ENCODE assay signal across 23 cellular contexts in genomic region chr6:118400098-118400497, GRCh38.
DNase-seq lines count a peak whose midpoint lies in the region; ATAC-seq, FAIRE-seq and TF ChIP-seq lines count a peak whose summit lies in the region.
"Had no signal": no experiment of that assay in that cellular context is flagged by ENCODE, and none has a peak within 500 bp of the region (broad histone marks: within the 10 kb centered on the region; RNA-seq: fewer than 3 reads in every experiment).

No MANE protein-coding gene starts in this region.

- no peak overlapping the region for H2AFZ ChIP-seq in HepG2 (ENCODE audit: low read length)

- no peaks in the 10 kb centered on the region for H3K27me3 Mint-ChIP-seq in neural crest cell (ENCODE audit: low read depth)
- H3K27me3 Mint-ChIP-seq in stimulated activated naive B cell treated with anti-CD40 and anti-IgM and Interleukin-4, amounts not matched to agents 10 μg/mL and 1 μg/mL and 100 μg/mL, for 72 hours, result no peaks in the 10 kb centered on the region
- H3K27me3 Mint-ChIP-seq: B cell; CD4-positive, alpha-beta T cell had no signal

- no peak for TF ChIP-seq CTCF in liver (IDR thresholded peaks at IDR 0.05; ENCODE audit: low read depth, low read length, missing input control)
- TF ChIP-seq CTCF in HepG2 (CRISPR knock-in tag; IDR thresholded peaks at IDR 0.05), result no peak
- no peak for TF ChIP-seq CTCF in right lobe of liver (IDR thresholded peaks at IDR 0.05)
- no peak for TF ChIP-seq CTCF in neural crest cell (conservative IDR thresholded peaks at IDR 0.05)

- no peak overlapping the region for H3K4me3 ChIP-seq in liver (ENCODE audit: low read depth in 1 of 3, low read length in 3 of 3)
- H3K4me3 ChIP-seq in HepG2 (replicated peaks in 1 of 3; ENCODE audit: insufficient read depth in 1 of 3, low read depth in 2 of 3, low read length in 3 of 3), result no peak overlapping the region
- H3K4me3 ChIP-seq in right lobe of liver, result no peak overlapping the region
- H3K4me3 ChIP-seq: A549; BLaER1 treated with 17β-estradiol and CSF1 and Interleukin-3, amounts not matched to agents 10 nM and 100 nM had no signal

- H3K9me3 Mint-ChIP-seq in neural crest cell, result peaks cover 3% of the 10 kb centered on the region
- no peaks in the 10 kb centered on the region for H3K9me3 Mint-ChIP-seq in stimulated activated naive B cell treated with anti-CD40 and anti-IgM and Interleukin-4, amounts not matched to agents 10 μg/mL and 1 μg/mL and 100 μg/mL, for 72 hours
- H3K9me3 Mint-ChIP-seq: CD4-positive, alpha-beta T cell; CD8-positive, alpha-beta T cell had no signal

- H3K36me3 ChIP-seq in liver (ENCODE audit: control insufficient read depth in 4 of 4, insufficient read depth in 3 of 4, low read depth in 1 of 4, low read length in 3 of 4) (no peaks in the 10 kb centered on the region), HepG2 (replicated peaks in 1 of 2; ENCODE audit: control insufficient read depth in 1 of 2, insufficient read depth in 2 of 2, low read length in 2 of 2) (no peaks in the 10 kb centered on the region), right lobe of liver (no peaks in the 10 kb centered on the region)
- H3K36me3 ChIP-seq: BLaER1 treated with 17β-estradiol and CSF1 and Interleukin-3, amounts not matched to agents 10 nM and 100 nM had no signal

- H3K9ac ChIP-seq in liver (ENCODE audit: low read depth in 1 of 2, low read length in 2 of 2), result no peak overlapping the region
- no peak overlapping the region for H3K9ac ChIP-seq in HepG2 (ENCODE audit: insufficient read depth, low read depth, low read length)
- H3K9ac ChIP-seq: BLaER1 treated with 17β-estradiol and CSF1 and Interleukin-3, amounts not matched to agents 10 nM and 100 nM had no signal

- H3K4me2 ChIP-seq in HepG2 (ENCODE audit: low read depth, low read length), result no peak overlapping the region
- H3K4me2 ChIP-seq: A549; BLaER1 treated with 17β-estradiol and CSF1 and Interleukin-3, amounts not matched to agents 10 nM and 100 nM had no signal

- 72% methylated on average over 1 of the region's 1 CpG for WGBS in liver
- WGBS in HepG2 (ENCODE audit: low lambda C conversion rate), result 66% methylated on average over 1 of the region's 1 CpG
- WGBS in right lobe of liver (ENCODE audit: insufficient coverage, low coverage, low lambda C conversion rate, missing lambda C conversion rate), result 67% methylated on average over 1 of the region's 1 CpG

- no peak for FAIRE-seq in HepG2 (lab: Jason Lieb, UNC)
- FAIRE-seq: A549, D721Med, G401.6, GM12891, GM18507 had no signal

- H4K20me1 ChIP-seq in HepG2 (ENCODE audit: insufficient read depth, low read length), result no peaks in the 10 kb centered on the region
- H4K20me1 ChIP-seq: BLaER1 treated with 17β-estradiol and CSF1 and Interleukin-3, amounts not matched to agents 10 nM and 100 nM had no signal

- BruUV-seq in HepG2 (replicated peaks; lab: Mats Ljungman, UMichigan), result no TSS peak

- H3K4me1 ChIP-seq in liver (ENCODE audit: control insufficient read depth in 4 of 4, insufficient read depth in 4 of 4, low read length in 3 of 4) (peaks cover 0 to 2% (median 0%) of the 10 kb centered on the region in 4 donors), HepG2 (ENCODE audit: insufficient read depth, low read length) (no peaks in the 10 kb centered on the region), right lobe of liver (no peaks in the 10 kb centered on the region)
- H3K4me1 ChIP-seq: A549; BLaER1 treated with 17β-estradiol and CSF1 and Interleukin-3, amounts not matched to agents 10 nM and 100 nM; Caco-2 had no signal

- POLR2A ChIA-PET in HepG2 (lab: Yijun Ruan, JAX), result no interaction called here

- CTCF ChIA-PET in HepG2 (lab: Yijun Ruan, JAX; ENCODE audit: low intra/inter-chr PET ratio, low total read pairs), result no interaction called here

- no peak for TF ChIP-seq POLR2A in HepG2 (IDR thresholded peaks at IDR 0.05; ENCODE audit: insufficient read depth in 1 of 2, low read depth in 2 of 2, low read length in 2 of 2)
- TF ChIP-seq POLR2A in right lobe of liver (IDR thresholded peaks at IDR 0.05), result no peak

- H3K9me3 ChIP-seq in liver (ENCODE audit: control insufficient read depth in 4 of 4, low read length in 3 of 4) (no peaks in the 10 kb centered on the region), HepG2 (ENCODE audit: low read length) (no peaks in the 10 kb centered on the region), right lobe of liver (no peaks in the 10 kb centered on the region)
- H3K9me3 ChIP-seq: A549; BLaER1 treated with 17β-estradiol and CSF1 and Interleukin-3, amounts not matched to agents 10 nM and 100 nM; Caco-2 had no signal

- no peak overlapping the region for H3K4me3 Mint-ChIP-seq in neural crest cell
- no peak overlapping the region for H3K4me3 Mint-ChIP-seq in stimulated activated naive B cell treated with anti-CD40 and anti-IgM and Interleukin-4, amounts not matched to agents 10 μg/mL and 1 μg/mL and 100 μg/mL, for 72 hours
- H3K4me3 Mint-ChIP-seq: B cell; CD4-positive, alpha-beta T cell; CD8-positive, alpha-beta T cell had no signal

- H3K27me3 ChIP-seq in liver (ENCODE audit: control insufficient read depth in 4 of 4, insufficient read depth in 4 of 4, low read length in 3 of 4) (no peaks in the 10 kb centered on the region), HepG2 (ENCODE audit: control insufficient read depth in 1 of 2, insufficient read depth in 2 of 2, low read length in 2 of 2) (no peaks in the 10 kb centered on the region), right lobe of liver (no peaks in the 10 kb centered on the region)
- H3K27me3 ChIP-seq: BLaER1 treated with 17β-estradiol and CSF1 and Interleukin-3, amounts not matched to agents 10 nM and 100 nM had no signal

- H3K79me2 ChIP-seq in HepG2 (ENCODE audit: insufficient read depth, low read length), result no peaks in the 10 kb centered on the region

- peak overlapping the region; percentile 77 for H3K27ac Mint-ChIP-seq in neural crest cell (ENCODE audit: unreplicated experiment)
- H3K27ac Mint-ChIP-seq in stimulated activated naive B cell treated with anti-CD40 and anti-IgM and Interleukin-4, amounts not matched to agents 10 μg/mL and 1 μg/mL and 100 μg/mL, for 72 hours, result no peak overlapping the region
- H3K27ac Mint-ChIP-seq: B cell; CD4-positive, alpha-beta T cell; CD8-positive, alpha-beta T cell had no signal

- peaks cover 4% of the 10 kb centered on the region for H3K4me1 Mint-ChIP-seq in neural crest cell
- no peaks in the 10 kb centered on the region for H3K4me1 Mint-ChIP-seq in stimulated activated naive B cell treated with anti-CD40 and anti-IgM and Interleukin-4, amounts not matched to agents 10 μg/mL and 1 μg/mL and 100 μg/mL, for 72 hours
- H3K4me1 Mint-ChIP-seq: B cell had no signal

- in situ Hi-C loops in HepG2 (cut with HindIII; ENCODE audit: extremely low pct_ligation_motif_present, low pct_unique_long_range_greater_than_20kb), result no loop called here

- TF ChIP-seq RAD21 in liver (IDR thresholded peaks at IDR 0.05), result no peak
- TF ChIP-seq RAD21 in HepG2 (CRISPR knock-in tag; IDR thresholded peaks at IDR 0.05), result no peak

- H3K36me3 Mint-ChIP-seq in neural crest cell (ENCODE audit: low read depth), result no peaks in the 10 kb centered on the region
- H3K36me3 Mint-ChIP-seq in stimulated activated naive B cell treated with anti-CD40 and anti-IgM and Interleukin-4, amounts not matched to agents 10 μg/mL and 1 μg/mL and 100 μg/mL, for 72 hours, result no peaks in the 10 kb centered on the region

- no peak for TF ChIP-seq EP300 in HepG2 (IDR thresholded peaks at IDR 0.05; ENCODE audit: low read depth in 2 of 2, low read length in 2 of 2)
- no peak for TF ChIP-seq EP300 in HepG2 (CRISPR knock-in tag; IDR thresholded peaks at IDR 0.05; ENCODE audit: borderline replicate concordance)

- intact Hi-C loops in HepG2 (cut with micrococcal nuclease; ENCODE audit: unreplicated experiment), result no loop called here
- intact Hi-C loops in right lobe of liver (cut with DNase I), result no loop called here

- DNase-seq in HepG2 (ENCODE audit: low spot score), result no peak
- no peak for DNase-seq in right lobe of liver
- no peak for DNase-seq in neural crest cell (ENCODE audit: low read depth, low spot score)
- no peak for DNase-seq in SIG-M5 treated with dmso at 0.1 percent for 504 hours (lab: John Stamatoyannopoulos, UW; ENCODE audit: unreplicated experiment)
- no peak for DNase-seq in stimulated activated naive B cell treated with anti-CD40 and anti-IgM and Interleukin-4, amounts not matched to agents 10 μg/mL and 1 μg/mL and 100 μg/mL, for 72 hours
- DNase-seq in NCI-H2029 treated with DMSO at 0.1 percent for 48 hours (lab: John Stamatoyannopoulos, UW), result no peak
- DNase-seq: AML-193; Caco-2; Calu3; CD4-positive, alpha-beta T cell; CD8-positive, alpha-beta T cell; DMS79 treated with DMSO at 0.1 percent for 48 hours; GF-D8 had no signal

- H3K27ac ChIP-seq in liver (ENCODE audit: low read depth in 1 of 2, low read length in 2 of 2) (no peak overlapping the region), HepG2 (ENCODE audit: extremely low read length, insufficient read depth, low read length) (no peak overlapping the region), right lobe of liver (no peak overlapping the region)
- H3K27ac ChIP-seq: 22Rv1; A549; BLaER1 treated with 17β-estradiol and CSF1 and Interleukin-3, amounts not matched to agents 10 nM and 100 nM; C4-2B had no signal

- ATAC-seq in HepG2 (no peak), right lobe of liver (peak; percentile 40 to 79 (median 70))
- no peak for ATAC-seq in stimulated activated naive B cell treated with anti-CD40 and anti-IgM and Interleukin-4, amounts not matched to agents 10 μg/mL and 1 μg/mL and 100 μg/mL, for 72 hours (replicated peaks)
- ATAC-seq: A549; CD8-positive, alpha-beta T cell had no signal

TF ChIP-seq in liver, 16 proteins besides CTCF, POLR2A, EP300 and RAD21 (continues in another document):
- no peak for TF ChIP-seq TAF1 (conservative IDR thresholded peaks at IDR 0.05)
- TF ChIP-seq JUND (IDR thresholded peaks at IDR 0.05), result no peak
- no peak for TF ChIP-seq GABPA (IDR thresholded peaks at IDR 0.05 in 1 of 2, conservative IDR thresholded peaks at IDR 0.05 in 1 of 2)
- no peak for TF ChIP-seq ATF3 (IDR thresholded peaks at IDR 0.05)
- TF ChIP-seq EGR1 (IDR thresholded peaks at IDR 0.05; ENCODE audit: low read depth in 2 of 2), result no peak
- no peak for TF ChIP-seq FOXA2 (IDR thresholded peaks at IDR 0.05)

TF ChIP-seq in HepG2, 621 proteins besides CTCF, POLR2A, EP300 and RAD21:
- TF ChIP-seq YEATS2 (CRISPR knock-in tag; IDR thresholded peaks at IDR 0.05; ENCODE audit: borderline replicate concordance) (no peak), ZNF781 (CRISPR knock-in tag; IDR thresholded peaks at IDR 0.05; ENCODE audit: borderline replicate concordance, not compliant biosample characterization) (no peak)
TF ChIP-seq in HepG2: peak in this region for 0.

Comparison
In these comparisons a context has a peak if more than half of its experiments do, and no peak if none do; other contexts are left out.
1. ATAC-seq: peak in right lobe of liver (4 of 4); none in HepG2 (single experiment) and stimulated activated naive B cell treated with anti-CD40 and anti-IgM and Interleukin-4, amounts not matched to agents 10 μg/mL and 1 μg/mL and 100 μg/mL, for 72 hours (0 of 2).